ENCODE assay signal across 9 cellular contexts in genomic region chr22:26592368-26593015, GRCh38. TPM values are rescaled to one million over a fixed set of nuclear protein-coding genes. Genes with fewer than 3 reads are reported as not detected.
DNase-seq lines count a peak whose midpoint lies in the region; ATAC-seq, FAIRE-seq and TF ChIP-seq lines count a peak whose summit lies in the region.
"Had no signal": no experiment of that assay in that cellular context is flagged by ENCODE, and none has a peak within 500 bp of the region (broad histone marks: within the 10 kb centered on the region; RNA-seq: fewer than 3 reads in every experiment).

No MANE protein-coding gene starts in this region.

- peaks cover 4% of the 10 kb centered on the region; the same call in 1 of the 2 replicates for H3K36me3 ChIP-seq in OCI-LY7 (ENCODE audit: insufficient read depth, low read length)
- no peaks in the 10 kb centered on the region for H3K36me3 ChIP-seq in effector memory CD4-positive, alpha-beta T cell (ENCODE audit: control insufficient read depth, insufficient read depth, low read length)

- peak overlapping the region; percentile 53 for H3K4me2 ChIP-seq in OCI-LY7 (ENCODE audit: low read length)

- no peak for DNase-seq in GM12892 (ENCODE audit: insufficient read length)
- peak; percentile 80 for DNase-seq in OCI-LY7 (ENCODE audit: low spot score)
- DNase-seq in effector memory CD4-positive, alpha-beta T cell, result peak; percentile 24 to 32 (median 24)
- DNase-seq in HuH-7.5 (ENCODE audit: low spot score), result no peak
- DNase-seq in caudate nucleus (lab: John Stamatoyannopoulos, UW), result no peak
- no peak for DNase-seq in NCI-H1436 treated with DMSO at 0.1 percent for 48 hours (lab: John Stamatoyannopoulos, UW)
- no peak for DNase-seq in C1 segment of cervical spinal cord (lab: John Stamatoyannopoulos, UW)

- H3K27ac ChIP-seq in OCI-LY7 (ENCODE audit: low read depth, low read length, poor library complexity, severe bottlenecking) (peak overlapping the region; percentile 35), caudate nucleus (ENCODE audit: low read depth, low read length) (no peak overlapping the region)
- peak overlapping the region; percentile 46 for H3K27ac ChIP-seq in effector memory CD4-positive, alpha-beta T cell (ENCODE audit: insufficient read depth, low read length, poor library complexity, severe bottlenecking)

- POLR2A ChIA-PET in OCI-LY7 (lab: Charles Lee), result interaction anchor here (0.8 to 1.9 kb wide), 10 partner anchors 9 to 110 kb away, joined by 3 to 10 read pairs (median 4); no protein-coding TSS in a partner anchor

- peak; percentile 96 for FAIRE-seq in GM12892 (lab: Jason Lieb, UNC)

- peaks cover 38% of the 10 kb centered on the region for H3K4me1 ChIP-seq in OCI-LY7 (ENCODE audit: insufficient read depth, low read length, poor library complexity, severe bottlenecking)
- peaks cover 38% of the 10 kb centered on the region for H3K4me1 ChIP-seq in effector memory CD4-positive, alpha-beta T cell (ENCODE audit: control insufficient read depth, insufficient read depth, low read length, poor library complexity, severe bottlenecking)

- CTCF ChIA-PET in OCI-LY7 (lab: Charles Lee; ENCODE audit: unreplicated experiment), result no interaction called here

- intact Hi-C loops in OCI-LY7 (cut with micrococcal nuclease; ENCODE audit: unreplicated experiment), result loop anchor here (2.0 kb wide), 1 partner anchor 58 kb away; no protein-coding TSS in a partner anchor

- TF ChIP-seq POLR2A in GM12892 (IDR thresholded peaks at IDR 0.05; ENCODE audit: low read depth, low read length), result peak; percentile 50

- H4K20me1 ChIP-seq in OCI-LY7 (ENCODE audit: insufficient read depth, low read length), result no peaks in the 10 kb centered on the region

- H2AFZ ChIP-seq in OCI-LY7 (ENCODE audit: low read length), result peak overlapping the region; percentile 47; the same call in 1 of the 2 replicates

- H3K4me3 ChIP-seq in OCI-LY7 (ENCODE audit: low read depth, low read length, poor library complexity, severe bottlenecking), result peak overlapping the region; percentile 6
- H3K4me3 ChIP-seq in effector memory CD4-positive, alpha-beta T cell (ENCODE audit: insufficient read depth, low read depth, low read length, poor library complexity, severe bottlenecking), result no peak overlapping the region

- H3K27me3 ChIP-seq in effector memory CD4-positive, alpha-beta T cell (replicated peaks; ENCODE audit: control insufficient read depth, insufficient read depth, low read length, poor library complexity, severe bottlenecking), result no peaks in the 10 kb centered on the region

- peaks cover 5% of the 10 kb centered on the region; the same call in 1 of the 2 replicates for H3K9me3 ChIP-seq in OCI-LY7 (ENCODE audit: low read length)
- no peaks in the 10 kb centered on the region for H3K9me3 ChIP-seq in effector memory CD4-positive, alpha-beta T cell (ENCODE audit: control insufficient read depth, low read length)

- no peaks in the 10 kb centered on the region for H3K9me2 ChIP-seq in OCI-LY7 (ENCODE audit: insufficient read depth, low read length)

- no peak for TF ChIP-seq CTCF in OCI-LY7 (conservative IDR thresholded peaks at IDR 0.05; ENCODE audit: low read length)

- peak; percentile 68 for ATAC-seq in GM21723 (IDR thresholded peaks at IDR 0.05; ENCODE audit: unreplicated experiment)

- H3K79me2 ChIP-seq in OCI-LY7 (ENCODE audit: insufficient read depth, low read depth, low read length), result peaks cover 10% of the 10 kb centered on the region; the same call in 1 of the 2 replicates

- no TSS peak for BruUV-seq in OCI-LY7 (replicated peaks; lab: Mats Ljungman, UMichigan)

RNA-seq across cellular contexts. Expression of gene TPST2, which starts 2.6 kb away (rescaled TPM):
- 12.9 TPM for polyA plus RNA-seq in GM12892 (2012; ENCODE audit: missing spikeins)
- 19.1 and 19.9 TPM in 2 replicates for total RNA-seq in OCI-LY7 (2014; rRNA removed; shearing (Covaris generic))
- 12.5 and 14.4 TPM in 2 replicates for total RNA-seq in OCI-LY7 (2022)

RNA-seq across cellular contexts. Expression of gene CRYBB1, which starts 25.3 kb away (rescaled TPM):
- polyA plus RNA-seq in GM12892 (2012; ENCODE audit: missing spikeins), result not detected
- total RNA-seq in OCI-LY7 (2014; rRNA removed; shearing (Covaris generic)), result 0.21 and 0.35 TPM in 2 replicates
- total RNA-seq in OCI-LY7 (2022), result 0.61 TPM in 1 of 2 replicates, not detected in the other
- total RNA-seq: renal cortical epithelial cell had no signal

RNA-seq across cellular contexts. Expression of gene CRYBA4, which starts 29.3 kb away (rescaled TPM):
- not detected for polyA plus RNA-seq in GM12892 (2012; ENCODE audit: missing spikeins)
- 3.2 TPM in 1 of 2 replicates, not detected in the other for total RNA-seq in OCI-LY7 (2014; rRNA removed; shearing (Covaris generic))
- 1.3 TPM in 1 of 2 replicates, not detected in the other for total RNA-seq in OCI-LY7 (2022)
- total RNA-seq: renal cortical epithelial cell had no signal

Comparison
In these comparisons a context has a peak if more than half of its experiments do, and no peak if none do; other contexts are left out.
1. DNase-seq: peak in OCI-LY7 (single experiment) and effector memory CD4-positive, alpha-beta T cell (3 of 3); none in GM12892 (single experiment), HuH-7.5 (single experiment), caudate nucleus (0 of 61), NCI-H1436 treated with DMSO at 0.1 percent for 48 hours (single experiment) and C1 segment of cervical spinal cord (0 of 14).